In the genomic region with DNA sequence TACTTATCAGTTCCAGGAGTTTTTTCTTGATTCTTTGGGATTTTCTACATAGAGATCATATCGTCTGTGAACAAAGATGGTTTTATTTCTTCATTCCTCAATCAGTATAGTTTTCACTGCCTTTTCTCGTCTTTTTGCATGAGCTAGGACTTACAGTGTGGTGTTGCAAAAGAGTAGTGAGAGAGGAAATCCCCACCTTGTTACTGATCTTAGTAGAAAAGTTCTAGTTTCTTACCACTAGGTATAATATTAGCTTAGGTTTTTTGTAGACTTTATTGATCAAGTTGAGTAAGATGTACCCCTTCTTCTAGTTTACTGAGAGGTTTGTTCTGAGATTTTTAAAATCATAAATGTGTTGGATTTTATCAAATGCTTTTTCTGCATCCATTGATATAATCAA, we compare ENCODE assay signal across 19 cellular contexts.
A peak's percentile ranks its signal among the peaks of the same experiment; 100 is the strongest.
DNase-seq lines count a peak whose midpoint lies in the region; ATAC-seq lines count a peak whose summit lies in the region.
"Had no signal": no experiment of that assay in that cellular context is flagged by ENCODE, and none has a peak within 500 bp of the region (broad histone marks: within the 10 kb centered on the region; RNA-seq: fewer than 3 reads in every experiment).

No MANE protein-coding gene starts in this region.

- ATAC-seq in GM18508 (IDR thresholded peaks at IDR 0.05; ENCODE audit: insufficient read depth, unreplicated experiment) (peak; percentile 83), GM19455 (IDR thresholded peaks at IDR 0.05; ENCODE audit: unreplicated experiment) (peak; percentile 56), HG02642 (IDR thresholded peaks at IDR 0.05; ENCODE audit: poor library complexity, unreplicated experiment) (peak; percentile 80), HG03196 (IDR thresholded peaks at IDR 0.05; ENCODE audit: unreplicated experiment) (peak; percentile 88)
- ATAC-seq in activated naive CD4-positive, alpha-beta T cell treated with anti-CD3 and anti-CD28 coated beads, Interleukin-2, amount 50 U/mL, for 72 hours, result no peak
- ATAC-seq: A549; activated T-helper 17 cell treated with anti-CD3 and anti-CD28 coated beads, Interleukin-2, amount 50 U/mL, for 72 hours; left lung had no signal

- intact Hi-C loops in activated T-helper 2 cell treated with anti-CD3 and anti-CD28 coated beads, Interferon-gamma antibody, Interleukin-2, Interleukin-4, amounts not matched to agents 10 μg/mL and 5 μg/mL and 100 μg/mL, durations not matched to agents 14 hours and 24 hours and 36 hours (cut with micrococcal nuclease), result no loop called here

- H3K27ac Mint-ChIP-seq in activated T-helper 2 cell treated with anti-CD3 and anti-CD28 coated beads, Interferon-gamma antibody, Interleukin-2, Interleukin-4, amounts not matched to agents 10 μg/mL and 5 μg/mL and 100 μg/mL, durations not matched to agents 14 hours and 24 hours and 36 hours, result no peak overlapping the region
- no peak overlapping the region for H3K27ac Mint-ChIP-seq in activated naive CD4-positive, alpha-beta T cell treated with anti-CD3 and anti-CD28 coated beads, Interleukin-2, amount 50 U/mL, for 72 hours
- H3K27ac Mint-ChIP-seq: activated CD4-positive, alpha-beta memory T cell treated with anti-CD3 and anti-CD28 coated beads for 36 hours; activated T-helper 17 cell treated with anti-CD3 and anti-CD28 coated beads, Interleukin-2, amount 50 U/mL, for 72 hours; CD4-positive, CD25-positive, alpha-beta regulatory T cell; naive B cell had no signal

- no peaks in the 10 kb centered on the region for H3K4me1 Mint-ChIP-seq in activated T-helper 2 cell treated with anti-CD3 and anti-CD28 coated beads, Interferon-gamma antibody, Interleukin-2, Interleukin-4, amounts not matched to agents 10 μg/mL and 5 μg/mL and 100 μg/mL, durations not matched to agents 14 hours and 24 hours and 36 hours (ENCODE audit: low read depth)
- H3K4me1 Mint-ChIP-seq: activated T-helper 17 cell treated with anti-CD3 and anti-CD28 coated beads, Interleukin-2, amount 50 U/mL, for 72 hours; CD4-positive, CD25-positive, alpha-beta regulatory T cell; naive B cell had no signal

- no peak for DNase-seq in activated T-helper 2 cell treated with anti-CD3 and anti-CD28 coated beads, Interferon-gamma antibody, Interleukin-2, Interleukin-4, amounts not matched to agents 10 μg/mL and 5 μg/mL and 100 μg/mL, durations not matched to agents 14 hours and 24 hours and 36 hours (ENCODE audit: low spot score)
- DNase-seq in cerebellar cortex (ENCODE audit: low spot score) (no peak), COLO668 (lab: John Stamatoyannopoulos, UW; ENCODE audit: unreplicated experiment) (no peak)
- DNase-seq in activated naive CD4-positive, alpha-beta T cell treated with anti-CD3 and anti-CD28 coated beads, Interleukin-2, amount 50 U/mL, for 72 hours (ENCODE audit: low spot score in 2 of 2), result no peak
- DNase-seq: activated CD4-positive, alpha-beta memory T cell treated with anti-CD3 and anti-CD28 coated beads for 36 hours; CD4-positive, CD25-positive, alpha-beta regulatory T cell; dorsolateral prefrontal cortex; hypothalamus; left lung; MM.1S; naive B cell; NCI-H2029 treated with DMSO at 0.1 percent for 48 hours; Right ventricle myocardium superior had no signal

- no peaks in the 10 kb centered on the region for H3K9me3 Mint-ChIP-seq in activated T-helper 2 cell treated with anti-CD3 and anti-CD28 coated beads, Interferon-gamma antibody, Interleukin-2, Interleukin-4, amounts not matched to agents 10 μg/mL and 5 μg/mL and 100 μg/mL, durations not matched to agents 14 hours and 24 hours and 36 hours
- H3K9me3 Mint-ChIP-seq in activated naive CD4-positive, alpha-beta T cell treated with anti-CD3 and anti-CD28 coated beads, Interleukin-2, amount 50 U/mL, for 72 hours, result peaks cover 0 to 3% of the 10 kb centered on the region in 2 donors
- H3K9me3 Mint-ChIP-seq: activated T-helper 17 cell treated with anti-CD3 and anti-CD28 coated beads, Interleukin-2, amount 50 U/mL, for 72 hours had no signal

- H3K36me3 Mint-ChIP-seq in activated T-helper 2 cell treated with anti-CD3 and anti-CD28 coated beads, Interferon-gamma antibody, Interleukin-2, Interleukin-4, amounts not matched to agents 10 μg/mL and 5 μg/mL and 100 μg/mL, durations not matched to agents 14 hours and 24 hours and 36 hours (ENCODE audit: low read depth), result no peaks in the 10 kb centered on the region
- H3K36me3 Mint-ChIP-seq in activated naive CD4-positive, alpha-beta T cell treated with anti-CD3 and anti-CD28 coated beads, Interleukin-2, amount 50 U/mL, for 72 hours, result no peaks in the 10 kb centered on the region
- H3K36me3 Mint-ChIP-seq: CD4-positive, CD25-positive, alpha-beta regulatory T cell had no signal

- H3K4me3 Mint-ChIP-seq in activated T-helper 2 cell treated with anti-CD3 and anti-CD28 coated beads, Interferon-gamma antibody, Interleukin-2, Interleukin-4, amounts not matched to agents 10 μg/mL and 5 μg/mL and 100 μg/mL, durations not matched to agents 14 hours and 24 hours and 36 hours (ENCODE audit: low read depth), result no peak overlapping the region
- H3K4me3 Mint-ChIP-seq: activated CD4-positive, alpha-beta memory T cell treated with anti-CD3 and anti-CD28 coated beads for 36 hours; activated T-helper 17 cell treated with anti-CD3 and anti-CD28 coated beads, Interleukin-2, amount 50 U/mL, for 72 hours; CD4-positive, CD25-positive, alpha-beta regulatory T cell; naive B cell had no signal

- H3K27me3 Mint-ChIP-seq in activated T-helper 2 cell treated with anti-CD3 and anti-CD28 coated beads, Interferon-gamma antibody, Interleukin-2, Interleukin-4, amounts not matched to agents 10 μg/mL and 5 μg/mL and 100 μg/mL, durations not matched to agents 14 hours and 24 hours and 36 hours (ENCODE audit: low read depth), result peaks cover 16% of the 10 kb centered on the region

Comparison
In these comparisons a context has a peak if more than half of its experiments do, and no peak if none do; other contexts are left out.
1. ATAC-seq: peak in GM18508 (single experiment), GM19455 (single experiment), HG02642 (single experiment) and HG03196 (single experiment); none in activated naive CD4-positive, alpha-beta T cell treated with anti-CD3 and anti-CD28 coated beads, Interleukin-2, amount 50 U/mL, for 72 hours (0 of 2).